In genomic region chr17:41773190-41773588, GRCh38 we compare ENCODE assay signal across 1 cellular context.
TF ChIP-seq lines count a peak whose summit lies in the region.

No MANE protein-coding gene starts in this region.

TF ChIP-seq in HepG2, 621 proteins besides CTCF, POLR2A, EP300 and RAD21 (continued from another document and continues in another):
- TF ChIP-seq IRF1 (CRISPR knock-in tag; IDR thresholded peaks at IDR 0.05; ENCODE audit: low read depth): 0 out of 2 replicates have a peak, but pooled peaks have one; percentile 64
- no peak; the same call in 1 of the 2 replicates for TF ChIP-seq RBAK (CRISPR knock-in tag; IDR thresholded peaks at IDR 0.05)
- TF ChIP-seq BCLAF1 (IDR thresholded peaks at IDR 0.05): no peak
- peak; percentile 69 for TF ChIP-seq ZNF567 (CRISPR knock-in tag; IDR thresholded peaks at IDR 0.05; ENCODE audit: borderline replicate concordance)
- 0 out of 2 replicates have a peak, but pooled peaks have one; percentile 18 for TF ChIP-seq ZNF335 (CRISPR knock-in tag; IDR thresholded peaks at IDR 0.05)
- peak; percentile 9; the same call in 1 of the 2 replicates for TF ChIP-seq TGIF2 (CRISPR knock-in tag; IDR thresholded peaks at IDR 0.05)
- TF ChIP-seq ZBTB34 (CRISPR knock-in tag; IDR thresholded peaks at IDR 0.05): no peak
- TF ChIP-seq ELF4 (CRISPR knock-in tag; IDR thresholded peaks at IDR 0.05; ENCODE audit: borderline replicate concordance): peak; percentile 6; the same call in 1 of the 2 replicates
- peak; percentile 93 for TF ChIP-seq SRF (IDR thresholded peaks at IDR 0.05; ENCODE audit: low read depth, low read length)
- no peak for TF ChIP-seq ZBTB8A (CRISPR knock-in tag; IDR thresholded peaks at IDR 0.05; ENCODE audit: borderline replicate concordance, low read depth)
- peak; percentile 31; the same call in 1 of the 2 replicates for TF ChIP-seq PHF8 (CRISPR knock-in tag; IDR thresholded peaks at IDR 0.05)
- TF ChIP-seq NR0B2 (CRISPR knock-in tag; IDR thresholded peaks at IDR 0.05): no peak
- no peak for TF ChIP-seq CHCHD3 (CRISPR knock-in tag; IDR thresholded peaks at IDR 0.05)
- TF ChIP-seq ZHX1 (CRISPR knock-in tag; IDR thresholded peaks at IDR 0.05; ENCODE audit: low read depth): no peak
- 0 out of 2 replicates have a peak, but pooled peaks have one; percentile 5 for TF ChIP-seq PBX2 (CRISPR knock-in tag; IDR thresholded peaks at IDR 0.05)
- no peak for TF ChIP-seq ZNF407 (CRISPR knock-in tag; IDR thresholded peaks at IDR 0.05; ENCODE audit: not compliant biosample characterization)
- TF ChIP-seq ZNF546 (CRISPR knock-in tag; conservative IDR thresholded peaks at IDR 0.05): peak; percentile 76; the same call in 1 of the 2 replicates
- 0 out of 2 replicates have a peak, but pooled peaks have one; percentile 28 for TF ChIP-seq PRDM4 (CRISPR knock-in tag; IDR thresholded peaks at IDR 0.05; ENCODE audit: borderline replicate concordance)
- TF ChIP-seq ZKSCAN1 (IDR thresholded peaks at IDR 0.05; ENCODE audit: low read length): no peak
- no peak for TF ChIP-seq NFKBIZ (CRISPR knock-in tag; IDR thresholded peaks at IDR 0.05)
- no peak for TF ChIP-seq MBNL3 (CRISPR knock-in tag; conservative IDR thresholded peaks at IDR 0.05)
- no peak for TF ChIP-seq ZNF512B (CRISPR knock-in tag; IDR thresholded peaks at IDR 0.05; ENCODE audit: borderline replicate concordance)
- TF ChIP-seq POLR2G (IDR thresholded peaks at IDR 0.05; ENCODE audit: low read depth, low read length): peak; percentile 66; the same call in 1 of the 2 replicates
- TF ChIP-seq ZFX (CRISPR knock-in tag; IDR thresholded peaks at IDR 0.05; ENCODE audit: low read depth): peak; percentile 17; the same call in 1 of the 2 replicates
